In the genomic region with DNA sequence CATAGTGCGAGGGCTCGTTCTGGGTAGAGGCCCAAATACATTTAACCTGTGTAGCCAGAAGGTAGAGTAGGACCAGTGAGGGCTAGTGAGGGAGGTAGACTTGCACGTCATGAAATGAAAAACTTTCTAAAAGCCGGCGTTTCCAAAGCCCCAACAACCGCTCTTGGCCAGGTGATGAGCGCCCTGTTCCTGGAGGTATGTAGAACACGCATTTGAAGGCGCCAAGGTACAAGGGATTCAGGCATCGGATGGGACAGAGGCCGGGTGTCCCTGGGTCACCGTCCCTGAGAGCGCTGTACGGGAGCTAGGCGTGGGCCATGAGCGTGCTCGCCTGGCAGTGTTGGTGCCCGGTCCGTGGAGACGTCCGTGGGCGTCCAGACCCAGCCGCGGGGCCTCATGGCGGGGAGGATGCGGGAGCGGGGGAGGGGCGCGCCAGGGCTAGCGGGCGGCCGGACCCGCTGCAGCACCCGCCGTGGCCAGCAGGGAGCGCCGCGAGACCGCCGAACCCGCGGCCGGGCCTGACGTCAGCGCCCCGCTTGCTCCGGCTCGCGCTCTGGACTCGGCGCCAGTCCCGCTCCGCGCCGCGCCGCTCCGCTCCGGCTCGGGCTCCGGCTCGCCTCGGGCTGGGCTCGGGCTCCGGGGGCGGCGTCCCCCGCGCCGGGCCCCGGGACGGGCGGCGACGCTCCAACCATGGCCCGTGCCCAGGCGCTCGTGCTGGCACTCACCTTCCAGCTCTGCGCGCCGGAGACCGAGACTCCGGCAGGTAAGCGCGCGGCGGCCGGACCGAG, we compare ENCODE assay signal across 1 cellular context.
TF ChIP-seq lines count a peak whose summit lies in the region.

A gene (plus strand): TSS at position 568 of the 788 bp plus-strand sequence. CDS start 123 bp downstream, at position 691.

TF ChIP-seq in HepG2, 621 proteins besides CTCF, POLR2A, EP300 and RAD21 (continued from another document):
- TF ChIP-seq KAT8 (CRISPR knock-in tag; IDR thresholded peaks at IDR 0.05) (no peak), ETV5 (CRISPR knock-in tag; IDR thresholded peaks at IDR 0.05; ENCODE audit: borderline replicate concordance) (no peak), POLR2AphosphoS2 (IDR thresholded peaks at IDR 0.05; ENCODE audit: low read depth, low read length) (no peak), HOXA3 (CRISPR knock-in tag; IDR thresholded peaks at IDR 0.05) (peak; percentile 62), ATAD3A (CRISPR knock-in tag; IDR thresholded peaks at IDR 0.05) (no peak), NFATC3 (CRISPR knock-in tag; IDR thresholded peaks at IDR 0.05) (no peak), ZNF839 (CRISPR knock-in tag; IDR thresholded peaks at IDR 0.05; ENCODE audit: borderline replicate concordance) (no peak), ZNF644 (CRISPR knock-in tag; IDR thresholded peaks at IDR 0.05; ENCODE audit: low read depth) (no peak), FLYWCH1 (CRISPR knock-in tag; IDR thresholded peaks at IDR 0.05) (no peak)
- TF ChIP-seq, protein P1, sequence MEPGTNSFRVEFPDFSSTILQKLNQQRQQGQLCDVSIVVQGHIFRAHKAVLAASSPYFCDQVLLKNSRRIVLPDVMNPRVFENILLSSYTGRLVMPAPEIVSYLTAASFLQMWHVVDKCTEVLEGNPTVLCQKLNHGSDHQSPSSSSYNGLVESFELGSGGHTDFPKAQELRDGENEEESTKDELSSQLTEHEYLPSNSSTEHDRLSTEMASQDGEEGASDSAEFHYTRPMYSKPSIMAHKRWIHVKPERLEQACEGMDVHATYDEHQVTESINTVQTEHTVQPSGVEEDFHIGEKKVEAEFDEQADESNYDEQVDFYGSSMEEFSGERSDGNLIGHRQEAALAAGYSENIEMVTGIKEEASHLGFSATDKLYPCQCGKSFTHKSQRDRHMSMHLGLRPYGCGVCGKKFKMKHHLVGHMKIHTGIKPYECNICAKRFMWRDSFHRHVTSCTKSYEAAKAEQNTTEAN (CRISPR knock-in tag; conservative IDR thresholded peaks at IDR 0.05) = peak; percentile 76
- TF ChIP-seq, protein P2, sequence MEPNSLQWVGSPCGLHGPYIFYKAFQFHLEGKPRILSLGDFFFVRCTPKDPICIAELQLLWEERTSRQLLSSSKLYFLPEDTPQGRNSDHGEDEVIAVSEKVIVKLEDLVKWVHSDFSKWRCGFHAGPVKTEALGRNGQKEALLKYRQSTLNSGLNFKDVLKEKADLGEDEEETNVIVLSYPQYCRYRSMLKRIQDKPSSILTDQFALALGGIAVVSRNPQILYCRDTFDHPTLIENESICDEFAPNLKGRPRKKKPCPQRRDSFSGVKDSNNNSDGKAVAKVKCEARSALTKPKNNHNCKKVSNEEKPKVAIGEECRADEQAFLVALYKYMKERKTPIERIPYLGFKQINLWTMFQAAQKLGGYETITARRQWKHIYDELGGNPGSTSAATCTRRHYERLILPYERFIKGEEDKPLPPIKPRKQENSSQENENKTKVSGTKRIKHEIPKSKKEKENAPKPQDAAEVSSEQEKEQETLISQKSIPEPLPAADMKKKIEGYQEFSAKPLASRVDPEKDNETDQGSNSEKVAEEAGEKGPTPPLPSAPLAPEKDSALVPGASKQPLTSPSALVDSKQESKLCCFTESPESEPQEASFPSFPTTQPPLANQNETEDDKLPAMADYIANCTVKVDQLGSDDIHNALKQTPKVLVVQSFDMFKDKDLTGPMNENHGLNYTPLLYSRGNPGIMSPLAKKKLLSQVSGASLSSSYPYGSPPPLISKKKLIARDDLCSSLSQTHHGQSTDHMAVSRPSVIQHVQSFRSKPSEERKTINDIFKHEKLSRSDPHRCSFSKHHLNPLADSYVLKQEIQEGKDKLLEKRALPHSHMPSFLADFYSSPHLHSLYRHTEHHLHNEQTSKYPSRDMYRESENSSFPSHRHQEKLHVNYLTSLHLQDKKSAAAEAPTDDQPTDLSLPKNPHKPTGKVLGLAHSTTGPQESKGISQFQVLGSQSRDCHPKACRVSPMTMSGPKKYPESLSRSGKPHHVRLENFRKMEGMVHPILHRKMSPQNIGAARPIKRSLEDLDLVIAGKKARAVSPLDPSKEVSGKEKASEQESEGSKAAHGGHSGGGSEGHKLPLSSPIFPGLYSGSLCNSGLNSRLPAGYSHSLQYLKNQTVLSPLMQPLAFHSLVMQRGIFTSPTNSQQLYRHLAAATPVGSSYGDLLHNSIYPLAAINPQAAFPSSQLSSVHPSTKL (CRISPR knock-in tag; IDR thresholded peaks at IDR 0.05) = 0 out of 2 replicates have a peak, but pooled peaks have one; percentile 13
- TF ChIP-seq, protein P3, sequence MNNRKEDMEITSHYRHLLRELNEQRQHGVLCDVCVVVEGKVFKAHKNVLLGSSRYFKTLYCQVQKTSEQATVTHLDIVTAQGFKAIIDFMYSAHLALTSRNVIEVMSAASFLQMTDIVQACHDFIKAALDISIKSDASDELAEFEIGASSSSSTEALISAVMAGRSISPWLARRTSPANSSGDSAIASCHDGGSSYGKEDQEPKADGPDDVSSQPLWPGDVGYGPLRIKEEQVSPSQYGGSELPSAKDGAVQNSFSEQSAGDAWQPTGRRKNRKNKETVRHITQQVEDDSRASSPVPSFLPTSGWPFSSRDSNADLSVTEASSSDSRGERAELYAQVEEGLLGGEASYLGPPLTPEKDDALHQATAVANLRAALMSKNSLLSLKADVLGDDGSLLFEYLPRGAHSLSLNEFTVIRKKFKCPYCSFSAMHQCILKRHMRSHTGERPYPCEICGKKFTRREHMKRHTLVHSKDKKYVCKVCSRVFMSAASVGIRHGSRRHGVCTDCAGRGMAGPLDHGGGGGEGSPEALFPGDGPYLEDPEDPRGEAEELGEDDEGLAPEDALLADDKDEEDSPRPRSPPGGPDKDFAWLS (CRISPR knock-in tag; IDR thresholded peaks at IDR 0.05; ENCODE audit: borderline replicate concordance) = no peak
- TF ChIP-seq, protein P4, sequence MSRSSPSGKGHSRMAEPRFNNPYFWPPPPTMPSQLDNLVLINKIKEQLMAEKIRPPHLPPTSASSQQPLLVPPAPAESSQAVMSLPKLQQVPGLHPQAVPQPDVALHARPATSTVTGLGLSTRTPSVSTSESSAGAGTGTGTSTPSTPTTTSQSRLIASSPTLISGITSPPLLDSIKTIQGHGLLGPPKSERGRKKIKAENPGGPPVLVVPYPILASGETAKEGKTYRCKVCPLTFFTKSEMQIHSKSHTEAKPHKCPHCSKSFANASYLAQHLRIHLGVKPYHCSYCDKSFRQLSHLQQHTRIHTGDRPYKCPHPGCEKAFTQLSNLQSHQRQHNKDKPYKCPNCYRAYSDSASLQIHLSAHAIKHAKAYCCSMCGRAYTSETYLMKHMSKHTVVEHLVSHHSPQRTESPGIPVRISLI (CRISPR knock-in tag; IDR thresholded peaks at IDR 0.05; ENCODE audit: borderline replicate concordance) = no peak
- TF ChIP-seq, protein P5, sequence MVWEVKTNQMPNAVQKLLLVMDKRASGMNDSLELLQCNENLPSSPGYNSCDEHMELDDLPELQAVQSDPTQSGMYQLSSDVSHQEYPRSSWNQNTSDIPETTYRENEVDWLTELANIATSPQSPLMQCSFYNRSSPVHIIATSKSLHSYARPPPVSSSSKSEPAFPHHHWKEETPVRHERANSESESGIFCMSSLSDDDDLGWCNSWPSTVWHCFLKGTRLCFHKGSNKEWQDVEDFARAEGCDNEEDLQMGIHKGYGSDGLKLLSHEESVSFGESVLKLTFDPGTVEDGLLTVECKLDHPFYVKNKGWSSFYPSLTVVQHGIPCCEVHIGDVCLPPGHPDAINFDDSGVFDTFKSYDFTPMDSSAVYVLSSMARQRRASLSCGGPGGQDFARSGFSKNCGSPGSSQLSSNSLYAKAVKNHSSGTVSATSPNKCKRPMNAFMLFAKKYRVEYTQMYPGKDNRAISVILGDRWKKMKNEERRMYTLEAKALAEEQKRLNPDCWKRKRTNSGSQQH (CRISPR knock-in tag; IDR thresholded peaks at IDR 0.05; ENCODE audit: low read depth) = no peak
- TF ChIP-seq, protein P6, sequence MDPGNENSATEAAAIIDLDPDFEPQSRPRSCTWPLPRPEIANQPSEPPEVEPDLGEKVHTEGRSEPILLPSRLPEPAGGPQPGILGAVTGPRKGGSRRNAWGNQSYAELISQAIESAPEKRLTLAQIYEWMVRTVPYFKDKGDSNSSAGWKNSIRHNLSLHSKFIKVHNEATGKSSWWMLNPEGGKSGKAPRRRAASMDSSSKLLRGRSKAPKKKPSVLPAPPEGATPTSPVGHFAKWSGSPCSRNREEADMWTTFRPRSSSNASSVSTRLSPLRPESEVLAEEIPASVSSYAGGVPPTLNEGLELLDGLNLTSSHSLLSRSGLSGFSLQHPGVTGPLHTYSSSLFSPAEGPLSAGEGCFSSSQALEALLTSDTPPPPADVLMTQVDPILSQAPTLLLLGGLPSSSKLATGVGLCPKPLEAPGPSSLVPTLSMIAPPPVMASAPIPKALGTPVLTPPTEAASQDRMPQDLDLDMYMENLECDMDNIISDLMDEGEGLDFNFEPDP (CRISPR knock-in tag; conservative IDR thresholded peaks at IDR 0.05) = no peak
- TF ChIP-seq, protein P7, sequence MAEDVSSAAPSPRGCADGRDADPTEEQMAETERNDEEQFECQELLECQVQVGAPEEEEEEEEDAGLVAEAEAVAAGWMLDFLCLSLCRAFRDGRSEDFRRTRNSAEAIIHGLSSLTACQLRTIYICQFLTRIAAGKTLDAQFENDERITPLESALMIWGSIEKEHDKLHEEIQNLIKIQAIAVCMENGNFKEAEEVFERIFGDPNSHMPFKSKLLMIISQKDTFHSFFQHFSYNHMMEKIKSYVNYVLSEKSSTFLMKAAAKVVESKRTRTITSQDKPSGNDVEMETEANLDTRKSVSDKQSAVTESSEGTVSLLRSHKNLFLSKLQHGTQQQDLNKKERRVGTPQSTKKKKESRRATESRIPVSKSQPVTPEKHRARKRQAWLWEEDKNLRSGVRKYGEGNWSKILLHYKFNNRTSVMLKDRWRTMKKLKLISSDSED (CRISPR knock-in tag; IDR thresholded peaks at IDR 0.05) = no peak
- TF ChIP-seq, protein P8, sequence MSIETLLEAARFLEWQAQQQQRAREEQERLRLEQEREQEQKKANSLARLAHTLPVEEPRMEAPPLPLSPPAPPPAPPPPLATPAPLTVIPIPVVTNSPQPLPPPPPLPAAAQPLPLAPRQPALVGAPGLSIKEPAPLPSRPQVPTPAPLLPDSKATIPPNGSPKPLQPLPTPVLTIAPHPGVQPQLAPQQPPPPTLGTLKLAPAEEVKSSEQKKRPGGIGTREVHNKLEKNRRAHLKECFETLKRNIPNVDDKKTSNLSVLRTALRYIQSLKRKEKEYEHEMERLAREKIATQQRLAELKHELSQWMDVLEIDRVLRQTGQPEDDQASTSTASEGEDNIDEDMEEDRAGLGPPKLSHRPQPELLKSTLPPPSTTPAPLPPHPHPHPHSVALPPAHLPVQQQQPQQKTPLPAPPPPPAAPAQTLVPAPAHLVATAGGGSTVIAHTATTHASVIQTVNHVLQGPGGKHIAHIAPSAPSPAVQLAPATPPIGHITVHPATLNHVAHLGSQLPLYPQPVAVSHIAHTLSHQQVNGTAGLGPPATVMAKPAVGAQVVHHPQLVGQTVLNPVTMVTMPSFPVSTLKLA (IDR thresholded peaks at IDR 0.05) = no peak
- TF ChIP-seq, protein P9, sequence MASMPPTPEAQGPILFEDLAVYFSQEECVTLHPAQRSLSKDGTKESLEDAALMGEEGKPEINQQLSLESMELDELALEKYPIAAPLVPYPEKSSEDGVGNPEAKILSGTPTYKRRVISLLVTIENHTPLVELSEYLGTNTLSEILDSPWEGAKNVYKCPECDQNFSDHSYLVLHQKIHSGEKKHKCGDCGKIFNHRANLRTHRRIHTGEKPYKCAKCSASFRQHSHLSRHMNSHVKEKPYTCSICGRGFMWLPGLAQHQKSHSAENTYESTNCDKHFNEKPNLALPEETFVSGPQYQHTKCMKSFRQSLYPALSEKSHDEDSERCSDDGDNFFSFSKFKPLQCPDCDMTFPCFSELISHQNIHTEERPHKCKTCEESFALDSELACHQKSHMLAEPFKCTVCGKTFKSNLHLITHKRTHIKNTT (CRISPR knock-in tag; IDR thresholded peaks at IDR 0.05) = no peak; the same call in 1 of the 2 replicates
TF ChIP-seq in HepG2: peak in this region for 58.
